ENCODE assay signal across 8 cellular contexts in the genomic region with DNA sequence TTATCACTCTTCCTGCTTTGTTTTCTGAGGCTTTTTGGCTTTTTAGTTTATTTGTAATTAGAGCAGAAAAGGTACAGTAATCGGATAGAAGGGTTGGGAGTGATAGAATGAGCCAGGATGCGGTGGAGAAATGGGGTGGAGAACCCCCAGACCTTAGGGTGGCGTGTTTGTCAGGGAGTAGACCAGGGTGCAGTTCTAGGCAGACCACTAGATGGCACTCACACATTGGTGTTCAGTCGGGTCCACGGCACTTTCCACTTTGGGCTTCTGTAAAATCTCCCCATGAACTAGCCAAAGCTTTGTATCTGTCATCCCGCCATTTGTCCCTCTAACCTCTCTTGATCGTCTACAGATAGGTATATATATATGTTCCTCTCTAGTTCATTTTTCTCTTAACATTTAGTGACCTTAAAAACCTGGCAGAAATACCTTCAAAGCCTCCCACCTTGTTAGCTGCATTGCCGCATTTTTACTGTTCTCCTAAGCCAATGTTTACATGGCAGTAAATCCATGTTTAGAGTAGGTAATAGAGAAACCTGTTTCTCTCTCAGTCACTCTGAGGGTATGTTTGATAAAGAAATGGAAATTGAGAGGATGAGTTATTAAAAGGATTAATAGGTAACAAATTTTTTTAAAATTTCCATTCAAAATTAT. TPM values are rescaled to one million over a fixed set of nuclear protein-coding genes. Genes with fewer than 3 reads are reported as not detected.
A peak's percentile ranks its signal among the peaks of the same experiment; 100 is the strongest.
DNase-seq lines count a peak whose midpoint lies in the region; ATAC-seq, FAIRE-seq and TF ChIP-seq lines count a peak whose summit lies in the region.

No MANE protein-coding gene starts in this region.

- peak overlapping the region in 9 of 59 donors; percentile 1 to 98 (median 38) for H3K27ac ChIP-seq in dorsolateral prefrontal cortex

- H3K4me3 ChIP-seq in dorsolateral prefrontal cortex = peak overlapping the region in 24 of 59 donors; percentile 0 to 44 (median 12)
- H3K4me3 ChIP-seq in lower leg skin (ENCODE audit: low read depth, poor library complexity, severe bottlenecking) = no peak overlapping the region

- ATAC-seq in HG03565 (IDR thresholded peaks at IDR 0.05; ENCODE audit: unreplicated experiment) = peak; percentile 47

- TF ChIP-seq CTCF in dorsolateral prefrontal cortex (IDR thresholded peaks at IDR 0.05 in 54 of 56, conservative IDR thresholded peaks at IDR 0.05 in 2 of 56; ENCODE audit: low read depth in 1 of 56, partially characterized antibody in 56 of 56) = peak; percentile 83 to 98 (median 95)
- TF ChIP-seq CTCF in lower leg skin (IDR thresholded peaks at IDR 0.05) = peak in 1 of 3 donors; percentile 91

- intact Hi-C loops in dorsolateral prefrontal cortex (cut with DNase I) (loop anchor here (1.0 to 10.0 kb wide), 6 partner anchors 579 to 1469 kb away; no protein-coding TSS in a partner anchor), lower leg skin (cut with DNase I; ENCODE audit: low total_unique reads) (loop anchor here (10.0 kb wide), 1 partner anchor 859 kb away; no protein-coding TSS in a partner anchor)

- FAIRE-seq in GM19239 (lab: Jason Lieb, UNC) = peak; percentile 90

- H3K27me3 ChIP-seq in dorsolateral prefrontal cortex = no peaks in the 10 kb centered on the region

- peak; percentile 76 for DNase-seq in AG08396 (ENCODE audit: low spot score)
- DNase-seq in GM19239 (ENCODE audit: insufficient read length, low spot score) = peak; percentile 60
- peak; percentile 95 for DNase-seq in NCI-H69 (lab: John Stamatoyannopoulos, UW)
- DNase-seq in activated CD4-positive, alpha-beta T cell treated with anti-CD3 and anti-CD28 coated beads, Interleukin-2, amount 50 U/mL, for 4 hours = peak; percentile 82 to 85
- DNase-seq in dorsolateral prefrontal cortex = peak; percentile 48 to 91 (median 81)
- DNase-seq in lower leg skin (ENCODE audit: low spot score in 2 of 2) = peak; percentile 75 to 93
- DNase-seq in stimulated activated CD8-positive, alpha-beta memory T cell treated with anti-CD3 and anti-CD28 coated beads, Interleukin-12 subunit alpha, Interleukin-12 subunit beta, amount 100 ng/mL, for 24 hours (ENCODE audit: extremely low read depth) = peak; percentile 54

- TF ChIP-seq POLR2A in lower leg skin (IDR thresholded peaks at IDR 0.05) = no peak

- 14 to 16% methylated on average over 8 of the region's 8 CpGs for WGBS in lower leg skin, 2 donors

RNA-seq across cellular contexts. Expression of gene CLYBL, which starts 49.7 kb away (rescaled TPM):
- total RNA-seq in dorsolateral prefrontal cortex (10 to 100 TPM in 72 of 120 experiments, 1 to 10 TPM in 48; 5.6 to 17.7 (median 10.8) TPM), lower leg skin (1 to 10 TPM; 3.6 to 5.8 (median 4.4) TPM)
